Comparison of ENCODE assay signal across 26 cellular contexts in the genomic region with DNA sequence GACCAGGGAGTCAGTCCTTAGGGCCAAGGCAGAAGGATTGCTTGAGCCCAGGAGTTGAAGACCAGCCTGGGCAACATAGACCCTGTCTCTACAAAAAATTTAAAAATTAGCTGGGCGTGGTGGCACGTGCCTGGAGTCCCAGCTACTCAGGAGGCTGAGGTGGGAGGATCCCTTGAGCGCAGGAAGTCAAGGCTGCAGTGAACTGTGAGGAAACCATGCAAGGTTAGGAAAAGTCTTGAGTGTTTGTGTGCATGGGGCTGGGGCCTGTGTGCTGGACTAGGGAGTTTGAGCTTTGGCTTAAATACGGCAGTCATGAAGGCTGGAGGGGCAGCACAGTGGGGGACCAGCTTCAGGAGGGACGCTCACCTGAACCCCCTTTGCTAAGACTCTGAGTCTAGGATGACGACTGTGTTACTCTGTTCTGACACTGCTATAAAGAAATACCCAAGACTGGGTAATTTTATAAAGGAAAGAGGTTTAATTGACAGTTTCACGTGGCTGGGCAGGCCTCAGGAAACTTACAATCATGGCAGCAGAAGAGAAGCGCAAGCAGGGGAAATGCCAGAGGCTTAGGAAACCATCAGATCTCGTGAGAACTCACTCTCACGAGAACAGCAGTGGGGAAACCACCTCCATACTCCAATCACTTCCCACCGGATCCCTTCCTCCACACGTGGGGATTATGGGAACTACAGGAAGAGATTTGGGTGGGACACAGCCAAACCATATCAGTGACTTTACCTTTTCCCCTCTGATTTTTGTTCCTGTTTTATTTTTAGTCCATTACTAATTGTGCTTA. TPM values are rescaled to one million over a fixed set of nuclear protein-coding genes. Genes with fewer than 3 reads are reported as not detected.
DNase-seq lines count a peak whose midpoint lies in the region; ATAC-seq and TF ChIP-seq lines count a peak whose summit lies in the region.
"Had no signal": no experiment of that assay in that cellular context is flagged by ENCODE, and none has a peak within 500 bp of the region (broad histone marks: within the 10 kb centered on the region; RNA-seq: fewer than 3 reads in every experiment).

No MANE protein-coding gene starts in this region.

- H3K27me3 ChIP-seq in H9 (ENCODE audit: insufficient read depth, low read length): no peaks in the 10 kb centered on the region
- peaks cover 4% of the 10 kb centered on the region for H3K27me3 ChIP-seq in neural progenitor cell
- H3K27me3 ChIP-seq: heart right ventricle, left lung, vagina had no signal

- H3K27ac ChIP-seq in H9 (ENCODE audit: insufficient read length, low read depth, low read length) (no peak overlapping the region), neural progenitor cell (peak overlapping the region; percentile 58)
- H3K27ac ChIP-seq: GM23248, heart right ventricle, left lung, vagina had no signal

- H3K36me3 ChIP-seq in neural progenitor cell: no peaks in the 10 kb centered on the region

- H3K9ac ChIP-seq in H9 (ENCODE audit: extremely low read depth, insufficient read length, low read length) (no peak overlapping the region), neural progenitor cell (no peak overlapping the region)
- H3K9ac ChIP-seq: GM23248 had no signal

- no peak overlapping the region for H2BK5ac ChIP-seq in H9 (ENCODE audit: insufficient read length, low read length)

- H3K23ac ChIP-seq in H9 (ENCODE audit: insufficient read length, low read depth, low read length): no peak overlapping the region

- H3K27me3 Mint-ChIP-seq in activated T-cell treated with anti-CD3 and anti-CD28 coated beads, Interleukin-2, amount 50 U/mL, for 24 hours: no peaks in the 10 kb centered on the region
- H3K27me3 Mint-ChIP-seq in activated T-cell treated with anti-CD3 and anti-CD28 coated beads, Interleukin-2, amount 50 U/mL, for 4 hours (ENCODE audit: low read depth): no peaks in the 10 kb centered on the region
- H3K27me3 Mint-ChIP-seq in H9 (ENCODE audit: low read depth) (no peaks in the 10 kb centered on the region; the same call in 1 of the 2 replicates), neural progenitor cell (ENCODE audit: insufficient read depth, low read depth) (no peaks in the 10 kb centered on the region)
- H3K27me3 Mint-ChIP-seq: activated B cell treated with CpG ODN at 0.5 μM for 24 hours; activated CD4-positive, alpha-beta memory T cell treated with anti-CD3 and anti-CD28 coated beads, Interleukin-2, amount 10 ng/mL, durations not matched to agents 7 days and 5 days; B cell had no signal

- no peak overlapping the region for H2BK15ac ChIP-seq in H9 (ENCODE audit: low read depth, low read length)

- peaks cover 54% of the 10 kb centered on the region for H3K36me3 Mint-ChIP-seq in activated T-cell treated with anti-CD3 and anti-CD28 coated beads, Interleukin-2, amount 50 U/mL, for 24 hours (ENCODE audit: low read depth)
- peaks cover 15% of the 10 kb centered on the region for H3K36me3 Mint-ChIP-seq in activated T-cell treated with anti-CD3 and anti-CD28 coated beads, Interleukin-2, amount 50 U/mL, for 4 hours (ENCODE audit: insufficient read depth)
- H3K36me3 Mint-ChIP-seq in H9 (ENCODE audit: insufficient read depth in 1 of 3, low read depth in 3 of 3) (peaks cover 32 to 47% (median 45%) of the 10 kb centered on the region in 3 experiments; a peak in 6 of 7 replicates), neural progenitor cell (peaks cover 27% of the 10 kb centered on the region)

- no peak overlapping the region for H3K4me2 ChIP-seq in H9 (ENCODE audit: insufficient read depth, insufficient read length, low read length)
- H3K4me2 ChIP-seq in neural progenitor cell: no peak overlapping the region

- H4K20me1 ChIP-seq in H9 (ENCODE audit: control insufficient read depth, insufficient read depth, insufficient read length): no peaks in the 10 kb centered on the region
- no peaks in the 10 kb centered on the region for H4K20me1 ChIP-seq in neural progenitor cell (ENCODE audit: low read depth)

- no peaks in the 10 kb centered on the region for H3K79me1 ChIP-seq in H9 (ENCODE audit: insufficient read depth, low read depth, low read length, poor library complexity, severe bottlenecking)

- H2BK20ac ChIP-seq in H9 (ENCODE audit: low read depth, low read length, poor library complexity, severe bottlenecking): no peak overlapping the region

- H3K4me1 ChIP-seq in H9 (ENCODE audit: insufficient read depth, low read length): no peaks in the 10 kb centered on the region
- peaks cover 4% of the 10 kb centered on the region for H3K4me1 ChIP-seq in neural progenitor cell

- no peak for DNase-seq in activated T-cell treated with anti-CD3 and anti-CD28 coated beads, Interleukin-2, amount 50 U/mL, for 24 hours
- no peak for DNase-seq in activated T-cell treated with anti-CD3 and anti-CD28 coated beads, Interleukin-2, amount 50 U/mL, for 4 hours
- DNase-seq in H9 (no peak), amniotic epithelial cell (ENCODE audit: low read depth) (peak; percentile 17), neural progenitor cell (ENCODE audit: low spot score) (no peak), iPS-NIHi11 (ENCODE audit: low spot score) (no peak)
- DNase-seq: activated B cell treated with CpG ODN at 0.5 μM for 24 hours; activated CD4-positive, alpha-beta memory T cell treated with anti-CD3 and anti-CD28 coated beads, Interleukin-2, amount 10 ng/mL, durations not matched to agents 7 days and 5 days; activated T-cell treated with anti-CD3 and anti-CD28 coated beads, Interleukin-2, amount 50 U/mL, for 48 hours; amygdala; caudate nucleus; dermis blood vessel endothelial cell; GM23248; heart right ventricle; immature natural killer cell; Kasumi-1; left lung; NCI-H1930; NCI-H226; nucleus accumbens; SIG-M5; stimulated activated CD4-positive, alpha-beta T cell treated with anti-CD3 and anti-CD28 coated beads, Interleukin-12 subunit alpha, Interleukin-12 subunit beta, amount 100 ng/mL, for 4 hours had no signal

- H3K4me3 ChIP-seq in neural progenitor cell: no peak overlapping the region
- H3K4me3 ChIP-seq: GM23248, heart right ventricle, left lung, vagina had no signal

- no peak overlapping the region for H4K91ac ChIP-seq in H9 (ENCODE audit: insufficient read length, low read depth, low read length)

- no peaks in the 10 kb centered on the region for H3K23me2 ChIP-seq in H9 (ENCODE audit: insufficient read length, low read depth, low read length, poor library complexity, severe bottlenecking)

- H2AK5ac ChIP-seq in H9 (ENCODE audit: insufficient read length, low read length): no peak overlapping the region

- no peak overlapping the region for H2BK12ac ChIP-seq in H9 (ENCODE audit: insufficient read length, low read depth, low read length)

- no peak overlapping the region for H2AFZ ChIP-seq in H9 (ENCODE audit: low read length)
- H2AFZ ChIP-seq in neural progenitor cell (replicated peaks): no peak overlapping the region
- H2AFZ ChIP-seq: GM23248 had no signal

- no CpG with 5 or more reads among the region's 12 CpGs for WGBS in H9 (ENCODE audit: extremely low coverage, insufficient read length, low lambda C conversion rate)

- H3K4ac ChIP-seq in H9 (ENCODE audit: low read depth, low read length): no peak overlapping the region

- no peak overlapping the region for H2BK120ac ChIP-seq in H9 (ENCODE audit: low read depth, low read length, poor library complexity, severe bottlenecking)

- no peak overlapping the region for H3K18ac ChIP-seq in H9 (ENCODE audit: insufficient read length, low read depth, low read length)

- H3K79me2 ChIP-seq in H9 (ENCODE audit: insufficient read depth, low read length) (no peaks in the 10 kb centered on the region), neural progenitor cell (ENCODE audit: low read depth) (no peaks in the 10 kb centered on the region)

- TF ChIP-seq CTCF in H9 (conservative IDR thresholded peaks at IDR 0.05): no peak
- TF ChIP-seq CTCF in neural progenitor cell (IDR thresholded peaks at IDR 0.05): no peak

- no peak overlapping the region for H4K8ac ChIP-seq in H9 (replicated peaks; ENCODE audit: insufficient read length, low read depth, low read length)

- H3K27ac Mint-ChIP-seq in activated T-cell treated with anti-CD3 and anti-CD28 coated beads, Interleukin-2, amount 50 U/mL, for 24 hours: peak overlapping the region; percentile 49
- H3K27ac Mint-ChIP-seq in H9 (peak overlapping the region; percentile 22 to 89 (median 61); a peak in 4 of 7 replicates), neural progenitor cell (no peak overlapping the region)
- H3K27ac Mint-ChIP-seq: activated B cell treated with CpG ODN at 0.5 μM for 24 hours; activated CD4-positive, alpha-beta memory T cell treated with anti-CD3 and anti-CD28 coated beads, Interleukin-2, amount 10 ng/mL, durations not matched to agents 7 days and 5 days; B cell had no signal

- no peak for ATAC-seq in activated T-cell treated with anti-CD3 and anti-CD28 coated beads, Interleukin-2, amount 50 U/mL, for 4 hours
- ATAC-seq in GM21390 (IDR thresholded peaks at IDR 0.05; ENCODE audit: unreplicated experiment) (no peak), HG03520 (IDR thresholded peaks at IDR 0.05; ENCODE audit: unreplicated experiment) (no peak)
- ATAC-seq: left lung had no signal

- H3K14ac ChIP-seq in H9 (ENCODE audit: insufficient read depth, low read length): no peak overlapping the region

- H3F3A ChIP-seq in neural progenitor cell (ENCODE audit: low read depth): peaks cover 20% of the 10 kb centered on the region

- H3K9me3 ChIP-seq in H9 (ENCODE audit: control insufficient read depth, low read depth, low read length) (no peaks in the 10 kb centered on the region), neural progenitor cell (ENCODE audit: low read depth) (no peaks in the 10 kb centered on the region)
- H3K9me3 ChIP-seq: heart right ventricle, left lung, vagina had no signal

- no peaks in the 10 kb centered on the region for H3K9me3 Mint-ChIP-seq in activated T-cell treated with anti-CD3 and anti-CD28 coated beads, Interleukin-2, amount 50 U/mL, for 24 hours
- no peaks in the 10 kb centered on the region for H3K9me3 Mint-ChIP-seq in activated T-cell treated with anti-CD3 and anti-CD28 coated beads, Interleukin-2, amount 50 U/mL, for 4 hours
- H3K9me3 Mint-ChIP-seq in H9: no peaks in the 10 kb centered on the region
- H3K9me3 Mint-ChIP-seq in neural progenitor cell: no peaks in the 10 kb centered on the region
- H3K9me3 Mint-ChIP-seq: activated B cell treated with CpG ODN at 0.5 μM for 24 hours; activated CD4-positive, alpha-beta memory T cell treated with anti-CD3 and anti-CD28 coated beads, Interleukin-2, amount 10 ng/mL, durations not matched to agents 7 days and 5 days; immature natural killer cell had no signal

- no peak overlapping the region for H4K5ac ChIP-seq in H9 (ENCODE audit: insufficient read length, low read depth, low read length)

- no peak overlapping the region for H3K4me3 Mint-ChIP-seq in activated T-cell treated with anti-CD3 and anti-CD28 coated beads, Interleukin-2, amount 50 U/mL, for 24 hours
- no peak overlapping the region for H3K4me3 Mint-ChIP-seq in activated T-cell treated with anti-CD3 and anti-CD28 coated beads, Interleukin-2, amount 50 U/mL, for 4 hours
- no peak overlapping the region for H3K4me3 Mint-ChIP-seq in H9
- no peak overlapping the region for H3K4me3 Mint-ChIP-seq in neural progenitor cell
- H3K4me3 Mint-ChIP-seq: activated B cell treated with CpG ODN at 0.5 μM for 24 hours; activated CD4-positive, alpha-beta memory T cell treated with anti-CD3 and anti-CD28 coated beads, Interleukin-2, amount 10 ng/mL, durations not matched to agents 7 days and 5 days; B cell; immature natural killer cell had no signal

- no peak overlapping the region for H3T11ph ChIP-seq in H9 (ENCODE audit: low read length)

- H3K4me1 Mint-ChIP-seq in activated T-cell treated with anti-CD3 and anti-CD28 coated beads, Interleukin-2, amount 50 U/mL, for 24 hours (ENCODE audit: low read depth): peaks cover 11% of the 10 kb centered on the region
- H3K4me1 Mint-ChIP-seq in activated T-cell treated with anti-CD3 and anti-CD28 coated beads, Interleukin-2, amount 50 U/mL, for 4 hours (ENCODE audit: low read depth): peaks cover 11% of the 10 kb centered on the region
- H3K4me1 Mint-ChIP-seq in H9 (peaks cover 22 to 27% of the 10 kb centered on the region in 2 experiments), neural progenitor cell (peaks cover 10% of the 10 kb centered on the region)

- H3K56ac ChIP-seq in H9 (ENCODE audit: insufficient read length, low read depth, low read length): no peak overlapping the region

RNA-seq across cellular contexts. Expression of a gene that starts 39.4 kb away (rescaled TPM):
- 100 to 1,000 TPM in 1 of 3 donors, 10 to 100 TPM in 2; 98.0 to 104 (median 99.4) TPM for total RNA-seq in activated T-cell treated with anti-CD3 and anti-CD28 coated beads, Interleukin-2, amount 50 U/mL, for 4 hours
- total RNA-seq in H9 (2021) (96.9 and 97.7 TPM in 2 replicates), neural progenitor cell (ENCODE audit: low replicate concordance) (38.3 and 67.1 TPM in 2 replicates)
